In the genomic region with DNA sequence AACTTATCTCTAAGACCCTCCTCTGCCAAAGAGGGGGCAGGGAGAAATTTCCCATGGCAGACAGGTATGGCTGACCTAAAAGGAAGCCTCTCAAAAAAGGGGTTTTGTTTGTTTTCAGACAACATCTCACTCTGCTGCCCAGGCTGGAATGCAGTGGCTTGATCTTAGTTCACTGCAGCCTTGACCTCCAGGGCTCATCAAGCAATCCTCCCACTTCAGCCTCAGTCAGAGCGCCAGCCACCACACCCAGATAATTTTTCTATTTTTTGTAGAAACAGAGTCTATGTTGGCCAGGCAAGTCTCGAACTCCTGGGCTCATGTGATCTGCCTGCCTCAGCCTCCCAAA, we compare ENCODE assay signal across 9 cellular contexts. TPM values are rescaled to one million over a fixed set of nuclear protein-coding genes. Genes with fewer than 3 reads are reported as not detected.
DNase-seq lines count a peak whose midpoint lies in the region; ATAC-seq and TF ChIP-seq lines count a peak whose summit lies in the region.
"Had no signal": no experiment of that assay in that cellular context is flagged by ENCODE, and none has a peak within 500 bp of the region (broad histone marks: within the 10 kb centered on the region; RNA-seq: fewer than 3 reads in every experiment).

No MANE protein-coding gene starts in this region.

- no peaks in the 10 kb centered on the region for H3K27me3 Mint-ChIP-seq in CD8-positive, alpha-beta T cell (ENCODE audit: low read depth)
- no peaks in the 10 kb centered on the region for H3K27me3 Mint-ChIP-seq in naive thymus-derived CD8-positive, alpha-beta T cell

- peak overlapping the region; percentile 98 for H3K4me3 Mint-ChIP-seq in CD8-positive, alpha-beta T cell
- peak overlapping the region; percentile 91 to 99 (median 98) for H3K4me3 Mint-ChIP-seq in naive thymus-derived CD8-positive, alpha-beta T cell

- H3K4me2 ChIP-seq in MM.1S (ENCODE audit: low read depth, low read length) = peak overlapping the region; percentile 73; the same call in 1 of the 2 replicates

- CTCF ChIA-PET in CD8-positive, alpha-beta T cell (lab: Charles Lee) = no interaction called here

- no peak overlapping the region for H2AFZ ChIP-seq in MM.1S (ENCODE audit: low read length)

- peaks cover 76% of the 10 kb centered on the region for H3K79me2 ChIP-seq in MM.1S (ENCODE audit: low read length)

- no peaks in the 10 kb centered on the region for H3K9me3 ChIP-seq in CD8-positive, alpha-beta T cell (ENCODE audit: low read length)
- H3K9me3 ChIP-seq in MM.1S (replicated peaks; ENCODE audit: insufficient read depth, low read length) = no peaks in the 10 kb centered on the region

- POLR2A ChIA-PET in CD8-positive, alpha-beta T cell (lab: Charles Lee) = no interaction called here
- POLR2A ChIA-PET in naive thymus-derived CD8-positive, alpha-beta T cell (lab: Charles Lee) = interaction anchor here (0.8 to 2.1 kb wide), 3 partner anchors 15 to 27 kb away, joined by 7 to 10 read pairs (median 8); no protein-coding TSS in a partner anchor

- peaks cover 68% of the 10 kb centered on the region for H3K36me3 Mint-ChIP-seq in CD8-positive, alpha-beta T cell
- peaks cover 0 to 46% (median 12%) of the 10 kb centered on the region in 3 donors for H3K36me3 Mint-ChIP-seq in naive thymus-derived CD8-positive, alpha-beta T cell

- H3K9me3 Mint-ChIP-seq in CD8-positive, alpha-beta T cell = no peaks in the 10 kb centered on the region
- peaks cover 0 to 4% (median 0%) of the 10 kb centered on the region in 9 donors for H3K9me3 Mint-ChIP-seq in naive thymus-derived CD8-positive, alpha-beta T cell

- H3K4me1 ChIP-seq in CD8-positive, alpha-beta T cell (ENCODE audit: insufficient read depth, low read length) = peaks cover 66% of the 10 kb centered on the region
- H3K4me1 ChIP-seq in MM.1S (ENCODE audit: low read length) = peaks cover 20% of the 10 kb centered on the region

- H3K4me1 Mint-ChIP-seq in CD8-positive, alpha-beta T cell (ENCODE audit: low read depth) = peaks cover 71% of the 10 kb centered on the region
- H3K4me1 Mint-ChIP-seq in naive thymus-derived CD8-positive, alpha-beta T cell = peaks cover 41 to 79% (median 74%) of the 10 kb centered on the region in 4 donors

- H3K4me3 ChIP-seq in CD8-positive, alpha-beta T cell (ENCODE audit: low read depth, low read length) = peak overlapping the region; percentile 16
- H3K4me3 ChIP-seq in MM.1S (ENCODE audit: low read length) (no peak overlapping the region), coronary artery (peak overlapping the region; percentile 19)

- TF ChIP-seq CTCF in CD8-positive, alpha-beta T cell (IDR thresholded peaks at IDR 0.05) = no peak
- no peak for TF ChIP-seq CTCF in MM.1S (IDR thresholded peaks at IDR 0.05; ENCODE audit: low read length)
- TF ChIP-seq CTCF in coronary artery (IDR thresholded peaks at IDR 0.05) = no peak

- peaks cover 18% of the 10 kb centered on the region for H4K20me1 ChIP-seq in MM.1S (ENCODE audit: insufficient read depth, low read length)

- peaks cover 5% of the 10 kb centered on the region; the same call in 1 of the 2 replicates for H3F3A ChIP-seq in MM.1S (ENCODE audit: insufficient read depth, low read length)

- intact Hi-C loops in CD8-positive, alpha-beta T cell (cut with DNase I, micrococcal nuclease) = loop anchor here (1.0 to 5.0 kb wide), 4 partner anchors 10 to 1793 kb away; partner anchors contain the start of gene TAGAP (in 1 of the 2)

- peak overlapping the region; percentile 11 for H3K27ac ChIP-seq in CD8-positive, alpha-beta T cell (ENCODE audit: low read depth, low read length)
- H3K27ac ChIP-seq in MM.1S (ENCODE audit: low read length) (no peak overlapping the region), coronary artery (no peak overlapping the region)

- H3K9me2 ChIP-seq in MM.1S (replicated peaks; ENCODE audit: insufficient read depth, low read length) = no peaks in the 10 kb centered on the region

- no peak overlapping the region; the same call in 1 of the 2 replicates for H3K9ac ChIP-seq in MM.1S (ENCODE audit: low read length)

- no peak for DNase-seq in CD8-positive, alpha-beta T cell
- DNase-seq in MM.1S = no peak
- DNase-seq in coronary artery (ENCODE audit: low spot score) = no peak
- no peak for DNase-seq in naive thymus-derived CD8-positive, alpha-beta T cell
- DNase-seq in DMS 273 (lab: John Stamatoyannopoulos, UW; ENCODE audit: unreplicated experiment) = no peak
- DNase-seq in effector CD4-positive, alpha-beta T cell = no peak
- no peak for DNase-seq in NOMO-1 treated with DMSO at 0.1 percent for 48 hours (lab: John Stamatoyannopoulos, UW; ENCODE audit: unreplicated experiment)
- DNase-seq: NCI-H1694 had no signal

- H3K27ac Mint-ChIP-seq in CD8-positive, alpha-beta T cell = peak overlapping the region; percentile 91
- H3K27ac Mint-ChIP-seq in naive thymus-derived CD8-positive, alpha-beta T cell = peak overlapping the region; percentile 94 to 100 (median 98)

- no peaks in the 10 kb centered on the region for H3K27me3 ChIP-seq in CD8-positive, alpha-beta T cell (ENCODE audit: insufficient read depth, low read length)
- H3K27me3 ChIP-seq in MM.1S (replicated peaks; ENCODE audit: insufficient read depth, low read length) = no peaks in the 10 kb centered on the region

- H3K36me3 ChIP-seq in CD8-positive, alpha-beta T cell (ENCODE audit: insufficient read depth, low read length) = no peaks in the 10 kb centered on the region
- H3K36me3 ChIP-seq in MM.1S (replicated peaks; ENCODE audit: insufficient read depth, low read length) = no peaks in the 10 kb centered on the region

- ATAC-seq in CD8-positive, alpha-beta T cell = no peak
- ATAC-seq in naive thymus-derived CD8-positive, alpha-beta T cell = no peak
- no peak for ATAC-seq in GM19351 (IDR thresholded peaks at IDR 0.05; ENCODE audit: unreplicated experiment)

RNA-seq across cellular contexts. Expression of gene EZR, which starts 3.8 kb away (rescaled TPM):
- total RNA-seq in CD8-positive, alpha-beta T cell = 100 to 1,000 TPM; 626 to 627 TPM
- total RNA-seq in naive thymus-derived CD8-positive, alpha-beta T cell = 100 to 1,000 TPM; 202 to 212 TPM
- 100 to 1,000 TPM; 127 to 168 (median 143) TPM for polyA plus RNA-seq in naive thymus-derived CD8-positive, alpha-beta T cell
